ENCODE assay signal across 1 cellular context in the genomic region with DNA sequence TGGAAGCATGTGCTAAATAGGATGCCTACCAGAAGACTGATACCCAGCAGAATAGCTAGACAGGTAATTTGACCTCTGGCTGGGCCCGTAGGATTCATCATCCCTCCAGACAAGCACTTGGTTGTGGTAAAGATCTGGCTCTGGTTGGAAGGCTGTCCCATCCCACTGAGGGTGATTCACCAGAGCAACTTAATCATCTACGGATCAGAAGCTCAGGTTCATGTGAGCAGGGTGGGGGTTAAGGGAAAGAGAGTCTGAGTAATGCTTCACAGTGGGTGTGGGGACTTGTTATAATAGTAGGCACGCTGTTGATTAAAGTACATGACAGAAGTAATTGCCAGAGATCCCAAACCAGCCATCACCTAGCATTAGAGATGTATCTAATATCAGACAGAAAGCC. TPM values are rescaled to one million over a fixed set of nuclear protein-coding genes. Genes with fewer than 3 reads are reported as not detected.
"Had no signal": no experiment of that assay in that cellular context is flagged by ENCODE, and none has a peak within 500 bp of the region (broad histone marks: within the 10 kb centered on the region; RNA-seq: fewer than 3 reads in every experiment).

No MANE protein-coding gene starts in this region.

RNA-seq across cellular contexts. Expression of a gene that starts 26.5 kb away (rescaled TPM):
- total RNA-seq: Right ventricle myocardium superior had no signal
